8 cellular contexts compared by ENCODE assay signal in the genomic region with DNA sequence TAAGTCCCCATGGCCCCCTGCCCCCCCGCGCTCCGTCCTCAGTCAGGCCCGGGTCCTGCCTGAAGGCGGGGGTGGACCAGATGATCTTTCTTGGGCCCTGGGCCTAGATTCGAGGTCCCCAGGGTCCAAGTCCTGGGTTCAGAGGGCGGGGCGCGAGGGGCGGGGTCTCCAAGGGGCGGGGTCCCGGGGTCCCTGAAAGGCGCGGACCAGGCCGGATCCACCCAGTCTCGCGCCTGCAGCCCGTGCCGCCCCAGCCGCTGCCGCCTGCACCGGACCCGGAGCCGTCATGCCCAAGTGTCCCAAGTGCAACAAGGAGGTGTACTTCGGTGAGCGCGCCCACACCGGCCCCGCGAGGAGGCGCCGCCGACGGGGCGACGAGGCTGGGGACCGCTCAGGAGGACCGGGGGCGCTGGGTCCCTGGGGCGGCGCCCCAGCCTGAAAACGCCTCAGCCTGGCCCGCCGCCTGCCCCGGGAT. TPM values are rescaled to one million over a fixed set of nuclear protein-coding genes. Genes with fewer than 3 reads are reported as not detected.
A peak's percentile ranks its signal among the peaks of the same experiment; 100 is the strongest.
DNase-seq lines count a peak whose midpoint lies in the region; ATAC-seq lines count a peak whose summit lies in the region.

No MANE protein-coding gene starts in this region.

- H3K27me3 Mint-ChIP-seq in CD8-positive, alpha-beta memory T cell: peaks cover 0 to 5% of the 10 kb centered on the region in 2 donors

- no peak for ATAC-seq in GM21529 (IDR thresholded peaks at IDR 0.05; ENCODE audit: unreplicated experiment)

- H3K4me1 Mint-ChIP-seq in CD8-positive, alpha-beta memory T cell: peaks cover 30 to 76% (median 36%) of the 10 kb centered on the region in 3 donors

- peak overlapping the region; percentile 97 for H3K27ac ChIP-seq in CD8-positive, alpha-beta memory T cell (ENCODE audit: low read depth, low read length)
- H3K27ac ChIP-seq in muscle layer of duodenum (ENCODE audit: low read length): no peak overlapping the region

- peak in 4 of 5 donors; percentile 58 to 79 (median 62) for DNase-seq in CD8-positive, alpha-beta memory T cell
- DNase-seq in NCI-H748 (lab: John Stamatoyannopoulos, UW; ENCODE audit: unreplicated experiment) (peak; percentile 65), NCI-H1417 treated with DMSO at 0.1 percent for 48 hours (lab: John Stamatoyannopoulos, UW) (no peak), NCI-H1092 treated with DMSO at 0.1 percent for 48 hours (lab: John Stamatoyannopoulos, UW) (no peak), NCI-H446 (lab: John Stamatoyannopoulos, UW) (no peak)
- peak; percentile 52 for DNase-seq in central memory CD4-positive, alpha-beta T cell

- H3K9me3 ChIP-seq in CD8-positive, alpha-beta memory T cell (ENCODE audit: low read length): no peaks in the 10 kb centered on the region
- H3K9me3 ChIP-seq in muscle layer of duodenum (ENCODE audit: control insufficient read depth in 1 of 2, low read length in 2 of 2): no peaks in the 10 kb centered on the region

- POLR2A ChIA-PET in CD8-positive, alpha-beta memory T cell (lab: Charles Lee): no interaction called here

- CTCF ChIA-PET in CD8-positive, alpha-beta memory T cell (lab: Charles Lee): no interaction called here

- peaks cover 0 to 17% (median 0%) of the 10 kb centered on the region in 3 donors for H3K36me3 Mint-ChIP-seq in CD8-positive, alpha-beta memory T cell

- no peaks in the 10 kb centered on the region for H3K36me3 ChIP-seq in CD8-positive, alpha-beta memory T cell (ENCODE audit: insufficient read depth, low read length)
- no peaks in the 10 kb centered on the region for H3K36me3 ChIP-seq in muscle layer of duodenum (ENCODE audit: control insufficient read depth in 1 of 2, insufficient read depth in 2 of 2, low read length in 2 of 2)

- H3K27ac Mint-ChIP-seq in CD8-positive, alpha-beta memory T cell: peak overlapping the region; percentile 91 to 100 (median 97)

- peak overlapping the region; percentile 85 to 94 (median 91) for H3K4me3 Mint-ChIP-seq in CD8-positive, alpha-beta memory T cell

- H3K4me3 ChIP-seq in CD8-positive, alpha-beta memory T cell (ENCODE audit: low read length): peak overlapping the region; percentile 82
- H3K4me3 ChIP-seq in muscle layer of duodenum (ENCODE audit: low read depth in 1 of 2, low read length in 2 of 2): peak overlapping the region; percentile 50 to 70

- peaks cover 70% of the 10 kb centered on the region for H3K4me1 ChIP-seq in CD8-positive, alpha-beta memory T cell (ENCODE audit: insufficient read depth, low read length)
- H3K4me1 ChIP-seq in muscle layer of duodenum (ENCODE audit: control insufficient read depth in 1 of 2, insufficient read depth in 2 of 2, low read length in 2 of 2): peaks cover 9 to 77% of the 10 kb centered on the region in 2 donors

- no peaks in the 10 kb centered on the region for H3K9me3 Mint-ChIP-seq in CD8-positive, alpha-beta memory T cell

- no peaks in the 10 kb centered on the region for H3K27me3 ChIP-seq in CD8-positive, alpha-beta memory T cell (ENCODE audit: insufficient read depth, low read length, poor library complexity, severe bottlenecking)
- no peaks in the 10 kb centered on the region for H3K27me3 ChIP-seq in muscle layer of duodenum (ENCODE audit: low read depth, low read length)

RNA-seq across cellular contexts. Expression of a gene that starts 0.3 kb away (rescaled TPM):
- 100 to 1,000 TPM; 463 to 468 TPM for total RNA-seq in CD8-positive, alpha-beta memory T cell
- polyA plus RNA-seq in CD8-positive, alpha-beta memory T cell: 1,031 TPM

RNA-seq across cellular contexts. Expression of a gene that starts 4.0 kb away (rescaled TPM):
- 10 to 100 TPM; 52.1 to 56.5 TPM for total RNA-seq in CD8-positive, alpha-beta memory T cell
- 14.7 TPM for polyA plus RNA-seq in CD8-positive, alpha-beta memory T cell

RNA-seq across cellular contexts. Expression of a gene that starts 12.4 kb away (rescaled TPM):
- 1 to 10 TPM; 2.7 to 4.5 TPM for total RNA-seq in CD8-positive, alpha-beta memory T cell
- polyA plus RNA-seq in CD8-positive, alpha-beta memory T cell: 31.5 TPM

RNA-seq across cellular contexts. Expression of a gene that starts 39.4 kb away (rescaled TPM):
- total RNA-seq in CD8-positive, alpha-beta memory T cell: 10 to 100 TPM; 14.2 to 17.1 TPM
- polyA plus RNA-seq in CD8-positive, alpha-beta memory T cell: 3.8 TPM

Comparison
In these comparisons a context has a peak if more than half of its experiments do, and no peak if none do; other contexts are left out.
1. DNase-seq: peak in CD8-positive, alpha-beta memory T cell (4 of 5), NCI-H748 (single experiment) and central memory CD4-positive, alpha-beta T cell (single experiment); none in NCI-H1417 treated with DMSO at 0.1 percent for 48 hours (single experiment), NCI-H1092 treated with DMSO at 0.1 percent for 48 hours (single experiment) and NCI-H446 (0 of 2).